8 cellular contexts compared by ENCODE assay signal in the genomic region with DNA sequence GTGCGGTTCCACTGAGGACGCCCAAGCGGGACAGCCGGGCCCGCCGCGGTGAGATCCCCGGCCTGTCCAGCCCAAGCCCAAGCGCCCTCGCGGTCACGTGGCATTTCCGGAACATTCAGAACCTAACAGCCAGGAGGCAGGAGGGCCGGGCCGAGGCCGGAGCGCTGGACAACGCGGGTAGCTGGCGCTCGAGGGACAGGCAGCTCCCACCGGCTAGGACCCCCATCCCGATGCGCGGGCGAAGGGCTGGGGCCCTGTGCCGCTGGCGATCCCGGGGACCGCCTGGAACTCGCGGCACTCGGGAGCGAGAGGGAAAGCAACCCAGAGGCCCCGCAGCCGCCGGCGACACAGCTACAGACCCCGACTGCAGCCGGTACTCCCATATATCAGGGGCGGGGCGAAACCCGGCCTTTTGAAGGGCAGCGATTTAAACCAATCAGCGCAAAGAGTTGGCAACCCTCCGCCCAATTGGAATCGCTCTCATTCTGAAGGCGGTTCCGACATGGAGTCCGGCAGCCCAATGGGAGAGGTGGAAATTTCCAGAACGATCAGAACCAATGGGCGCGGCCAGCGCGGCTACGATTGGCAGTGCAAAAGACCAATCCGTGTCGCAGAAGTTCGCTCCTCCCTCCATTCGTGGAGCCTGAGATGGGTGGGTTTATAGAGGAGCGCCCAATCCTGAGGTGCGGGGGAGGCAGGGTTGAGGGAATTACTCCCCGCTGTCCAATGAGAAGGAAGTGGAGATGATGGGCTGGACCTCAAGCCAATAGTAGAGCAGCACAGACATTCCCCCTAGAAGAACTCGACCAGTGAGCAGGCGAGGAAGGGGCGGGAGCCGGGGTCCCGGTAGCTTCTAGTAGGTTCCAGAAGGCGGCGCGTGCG. TPM values are rescaled to one million over a fixed set of nuclear protein-coding genes. Genes with fewer than 3 reads are reported as not detected.
DNase-seq lines count a peak whose midpoint lies in the region; ATAC-seq and TF ChIP-seq lines count a peak whose summit lies in the region.

A gene (plus strand): TSS at position 849 of the 882 bp plus-strand sequence. CDS start 91 bp downstream, outside the sequence.

- H3K27me3 Mint-ChIP-seq in endothelial cell (ENCODE audit: unreplicated experiment): peaks cover 13% of the 10 kb centered on the region

- ATAC-seq in GM21447 (IDR thresholded peaks at IDR 0.05; ENCODE audit: unreplicated experiment): peak; percentile 87

- no peaks in the 10 kb centered on the region for H3K9me3 ChIP-seq in HUES64 (ENCODE audit: insufficient read depth, low read depth, low read length)
- H3K9me3 ChIP-seq in OCI-LY1 (ENCODE audit: low read length): no peaks in the 10 kb centered on the region

- peak within 1 kb of the TSS; percentile 89 for H3K27ac ChIP-seq in HUES64 (ENCODE audit: low read depth, low read length)
- H3K27ac ChIP-seq in OCI-LY1 (ENCODE audit: low read depth, low read length, poor library complexity, severe bottlenecking): peak within 1 kb of the TSS; percentile 66

- DNase-seq in DMS 273 (lab: John Stamatoyannopoulos, UW; ENCODE audit: unreplicated experiment): peak; percentile 99
- DNase-seq in activated CD8-positive, alpha-beta memory T cell treated with anti-CD3 and anti-CD28 coated beads, Interleukin-2, amount 50 U/mL, for 4 hours: peak; percentile 95
- peak; percentile 97 for DNase-seq in endothelial cell (ENCODE audit: low spot score)
- DNase-seq in midbrain (lab: John Stamatoyannopoulos, UW): peak; percentile 100
- DNase-seq in stimulated activated CD8-positive, alpha-beta memory T cell treated with anti-CD3 and anti-CD28 coated beads, Interleukin-2, amount 100 ng/mL, for 1 hour (ENCODE audit: low read depth in 2 of 2): peak; percentile 97 to 98

- no peaks in the 10 kb centered on the region for H3F3A ChIP-seq in OCI-LY1 (ENCODE audit: insufficient read depth, low read length)

- H2AFZ ChIP-seq in OCI-LY1 (ENCODE audit: low read length): no peak within 1 kb of the TSS

- H3K4me1 ChIP-seq in HUES64 (ENCODE audit: insufficient read depth, low read length) (peaks cover 13% of the 10 kb centered on the region), OCI-LY1 (ENCODE audit: insufficient read depth, low read length, severe bottlenecking) (peaks cover 41% of the 10 kb centered on the region)

- no peaks in the 10 kb centered on the region for H3K9me2 ChIP-seq in OCI-LY1 (ENCODE audit: low read depth, low read length)

- H3K9me3 Mint-ChIP-seq in endothelial cell (ENCODE audit: unreplicated experiment): no peaks in the 10 kb centered on the region

- peak within 1 kb of the TSS; percentile 88 for H3K27ac Mint-ChIP-seq in endothelial cell (ENCODE audit: unreplicated experiment)

- peaks cover 3% of the 10 kb centered on the region for H3K36me3 Mint-ChIP-seq in endothelial cell (ENCODE audit: low read depth, unreplicated experiment)

- TF ChIP-seq CTCF in OCI-LY1 (IDR thresholded peaks at IDR 0.05; ENCODE audit: low read length) (peak; percentile 8; the same call in 1 of the 2 replicates), endothelial cell (IDR thresholded peaks at IDR 0.05; ENCODE audit: unreplicated experiment) (no peak)

- H4K20me1 ChIP-seq in OCI-LY1 (ENCODE audit: insufficient read depth, low read length): no peaks in the 10 kb centered on the region

- H3K79me2 ChIP-seq in OCI-LY1 (ENCODE audit: insufficient read depth, low read length): no peaks in the 10 kb centered on the region; the same call in none of the 2 replicates

- H3K4me3 Mint-ChIP-seq in endothelial cell (ENCODE audit: unreplicated experiment): peak within 1 kb of the TSS; percentile 96

- H3K36me3 ChIP-seq in HUES64 (ENCODE audit: insufficient read depth, low read length) (peaks cover 19% of the 10 kb centered on the region), OCI-LY1 (ENCODE audit: insufficient read depth, low read length) (peaks cover 23% of the 10 kb centered on the region)

- H3K27me3 ChIP-seq in HUES64 (ENCODE audit: insufficient read depth, low read length): no peaks in the 10 kb centered on the region
- H3K27me3 ChIP-seq in OCI-LY1 (ENCODE audit: insufficient read depth, low read length): no peaks in the 10 kb centered on the region

- H3K9ac ChIP-seq in HUES64 (ENCODE audit: low read depth, low read length) (peak within 1 kb of the TSS; percentile 92), OCI-LY1 (ENCODE audit: low read length) (peak within 1 kb of the TSS; percentile 84)

- peaks cover 11% of the 10 kb centered on the region for H3K4me1 Mint-ChIP-seq in endothelial cell (ENCODE audit: unreplicated experiment)

- peak within 1 kb of the TSS; percentile 81 for H3K4me3 ChIP-seq in HUES64 (ENCODE audit: low read length)
- H3K4me3 ChIP-seq in OCI-LY1 (ENCODE audit: low read depth, low read length, poor library complexity, severe bottlenecking): peak within 1 kb of the TSS; percentile 82

- under 1% methylated on average over 72 of the region's 72 CpGs for WGBS in HUES64

- H3K4me2 ChIP-seq in OCI-LY1 (ENCODE audit: low read length): peak within 1 kb of the TSS; percentile 78

RNA-seq across cellular contexts. Expression of the gene that starts here (rescaled TPM):
- polyA plus RNA-seq in HUES64 (2013, experiment 1 of 2): 262 TPM
- 239 TPM for polyA plus RNA-seq in HUES64 (2013, experiment 2 of 2)
- total RNA-seq in endothelial cell (ENCODE audit: unreplicated experiment): 124 TPM

Comparison
In these comparisons a context has a peak if more than half of its experiments do, and no peak if none do; other contexts are left out.
1. Peak in every context shown above with its lines: DNase-seq, ATAC-seq, H3K4me3 ChIP-seq and H3K27ac ChIP-seq.